In genomic region chr4:8050555-8051206, GRCh38 we compare ENCODE assay signal across 1 cellular context.
TF ChIP-seq lines count a peak whose summit lies in the region.

No MANE protein-coding gene starts in this region.

TF ChIP-seq in HepG2, 621 proteins besides CTCF, POLR2A, EP300 and RAD21 (continued from another document and continues in another):
- TF ChIP-seq HNF1A (IDR thresholded peaks at IDR 0.05; ENCODE audit: low read depth) = peak; percentile 33; the same call in 1 of the 2 replicates
- peak; percentile 80; the same call in 1 of the 2 replicates for TF ChIP-seq HNF1A (CRISPR knock-in tag; IDR thresholded peaks at IDR 0.05; ENCODE audit: borderline replicate concordance)
- no peak for TF ChIP-seq HMGXB3 (CRISPR knock-in tag; IDR thresholded peaks at IDR 0.05; ENCODE audit: borderline replicate concordance)
- peak; percentile 78 for TF ChIP-seq ZNF605 (CRISPR knock-in tag; IDR thresholded peaks at IDR 0.05)
- peak; percentile 74 for TF ChIP-seq THAP11 (CRISPR knock-in tag; IDR thresholded peaks at IDR 0.05)
- TF ChIP-seq ISL2 (CRISPR knock-in tag; IDR thresholded peaks at IDR 0.05) = peak; percentile 91
- TF ChIP-seq HNRNPK (IDR thresholded peaks at IDR 0.05; ENCODE audit: low read depth, low read length, poor library complexity, severe bottlenecking) = no peak
- TF ChIP-seq ZFP36 (IDR thresholded peaks at IDR 0.05; ENCODE audit: borderline replicate concordance, low read depth, low read length, partially characterized antibody) = no peak
- TF ChIP-seq ZFY (CRISPR knock-in tag; IDR thresholded peaks at IDR 0.05) = peak; percentile 64
- TF ChIP-seq SP1 (IDR thresholded peaks at IDR 0.05) = no peak
- TF ChIP-seq SP1 (CRISPR knock-in tag; IDR thresholded peaks at IDR 0.05) = peak; percentile 52; the same call in 1 of the 2 replicates
- 0 out of 2 replicates have a peak, but pooled peaks have one; percentile 55 for TF ChIP-seq FLYWCH1 (CRISPR knock-in tag; IDR thresholded peaks at IDR 0.05)
- peak; percentile 94 for TF ChIP-seq ELF3 (CRISPR knock-in tag; IDR thresholded peaks at IDR 0.05)
- no peak for TF ChIP-seq ZNF234 (CRISPR knock-in tag; conservative IDR thresholded peaks at IDR 0.05)
- no peak; the same call in 1 of the 2 replicates for TF ChIP-seq ZNF772 (CRISPR knock-in tag; IDR thresholded peaks at IDR 0.05)
- peak; percentile 62; the same call in 1 of the 2 replicates for TF ChIP-seq ZMYM4 (CRISPR knock-in tag; IDR thresholded peaks at IDR 0.05)
- 0 out of 2 replicates have a peak, but pooled peaks have one; percentile 49 for TF ChIP-seq SIX4 (CRISPR knock-in tag; IDR thresholded peaks at IDR 0.05)
- TF ChIP-seq ZBTB2 (CRISPR knock-in tag; IDR thresholded peaks at IDR 0.05; ENCODE audit: low read depth) = 0 out of 2 replicates have a peak, but pooled peaks have one; percentile 51
- 0 out of 2 replicates have a peak, but pooled peaks have one; percentile 24 for TF ChIP-seq ZNF230 (CRISPR knock-in tag; IDR thresholded peaks at IDR 0.05)
- TF ChIP-seq ERF (CRISPR knock-in tag; IDR thresholded peaks at IDR 0.05) = peak; percentile 90
- no peak for TF ChIP-seq ZNF790 (CRISPR knock-in tag; IDR thresholded peaks at IDR 0.05; ENCODE audit: borderline replicate concordance)
- peak; percentile 57; the same call in 1 of the 2 replicates for TF ChIP-seq ELF1 (CRISPR knock-in tag; IDR thresholded peaks at IDR 0.05)
- 0 out of 2 replicates have a peak, but pooled peaks have one; percentile 13 for TF ChIP-seq ZNF644 (CRISPR knock-in tag; IDR thresholded peaks at IDR 0.05; ENCODE audit: low read depth)
- TF ChIP-seq SP4 (CRISPR knock-in tag; IDR thresholded peaks at IDR 0.05) = peak; percentile 68; the same call in 1 of the 2 replicates
- peak; percentile 26; the same call in 1 of the 2 replicates for TF ChIP-seq FOXJ3 (CRISPR knock-in tag; IDR thresholded peaks at IDR 0.05; ENCODE audit: borderline replicate concordance)
- peak; percentile 47 for TF ChIP-seq PHF5A (CRISPR knock-in tag; IDR thresholded peaks at IDR 0.05; ENCODE audit: low read depth, unreplicated experiment)
- TF ChIP-seq MYPOP (CRISPR knock-in tag; IDR thresholded peaks at IDR 0.05) = peak; percentile 96
- TF ChIP-seq ZNF777 (CRISPR knock-in tag; IDR thresholded peaks at IDR 0.05) = 0 out of 2 replicates have a peak, but pooled peaks have one; percentile 8
- TF ChIP-seq GABPA (IDR thresholded peaks at IDR 0.05; ENCODE audit: low read depth, low read length) = no peak
- peak; percentile 76 for TF ChIP-seq GABPA (CRISPR knock-in tag; IDR thresholded peaks at IDR 0.05; ENCODE audit: low read depth)
- peak; percentile 97; the same call in 1 of the 2 replicates for TF ChIP-seq ZNF788 (CRISPR knock-in tag; IDR thresholded peaks at IDR 0.05; ENCODE audit: borderline replicate concordance)
- no peak for TF ChIP-seq SRSF4 (IDR thresholded peaks at IDR 0.05; ENCODE audit: low read depth, low read length, poor library complexity, severe bottlenecking)
- TF ChIP-seq ZBTB26 (CRISPR knock-in tag; IDR thresholded peaks at IDR 0.05; ENCODE audit: borderline replicate concordance) = 0 out of 2 replicates have a peak, but pooled peaks have one; percentile 48
- TF ChIP-seq SIX1 (CRISPR knock-in tag; IDR thresholded peaks at IDR 0.05; ENCODE audit: borderline replicate concordance) = peak; percentile 75
- TF ChIP-seq FOSL2 (CRISPR knock-in tag; IDR thresholded peaks at IDR 0.05) = peak; percentile 64
- peak; percentile 78 for TF ChIP-seq ZBTB38 (CRISPR knock-in tag; IDR thresholded peaks at IDR 0.05)
- TF ChIP-seq ZBTB25 (CRISPR knock-in tag; IDR thresholded peaks at IDR 0.05) = peak; percentile 30; the same call in 1 of the 2 replicates
- peak; percentile 90 for TF ChIP-seq PPARG (CRISPR knock-in tag; conservative IDR thresholded peaks at IDR 0.05)
- TF ChIP-seq YEATS4 (CRISPR knock-in tag; IDR thresholded peaks at IDR 0.05; ENCODE audit: borderline replicate concordance) = peak; percentile 53; the same call in 1 of the 2 replicates
- no peak for TF ChIP-seq DR1 (CRISPR knock-in tag; IDR thresholded peaks at IDR 0.05)
- peak; percentile 40; the same call in 1 of the 2 replicates for TF ChIP-seq BATF2 (CRISPR knock-in tag; IDR thresholded peaks at IDR 0.05)
- peak; percentile 73; the same call in 1 of the 2 replicates for TF ChIP-seq AHDC1 (CRISPR knock-in tag; IDR thresholded peaks at IDR 0.05; ENCODE audit: borderline replicate concordance)
- TF ChIP-seq ZNF331 (CRISPR knock-in tag; IDR thresholded peaks at IDR 0.05) = peak; percentile 87
- TF ChIP-seq ZSCAN31 (CRISPR knock-in tag; IDR thresholded peaks at IDR 0.05; ENCODE audit: low read depth) = no peak
